ENCODE assay signal across 8 cellular contexts in genomic region chr17:50272246-50272645, GRCh38. TPM values are rescaled to one million over a fixed set of nuclear protein-coding genes. Genes with fewer than 3 reads are reported as not detected.
A peak's percentile ranks its signal among the peaks of the same experiment; 100 is the strongest.
DNase-seq lines count a peak whose midpoint lies in the region; ATAC-seq and TF ChIP-seq lines count a peak whose summit lies in the region.

No MANE protein-coding gene starts in this region.

- H3K27ac ChIP-seq in colonic mucosa, result peak overlapping the region; percentile 47

- no peaks in the 10 kb centered on the region for H3K27me3 ChIP-seq in colonic mucosa

- no peak overlapping the region for H3K27ac Mint-ChIP-seq in stimulated activated naive CD8-positive, alpha-beta T cell treated with anti-CD3 and anti-CD28 coated beads, Interleukin-15, Interleukin-2, amounts not matched to agents 100 ng/mL and 50 ng/mL, for 24 hours
- H3K27ac Mint-ChIP-seq in naive thymus-derived CD8-positive, alpha-beta T cell, result no peak overlapping the region
- no peak overlapping the region for H3K27ac Mint-ChIP-seq in activated CD8-positive, alpha-beta T cell treated with anti-CD3 and anti-CD28 coated beads for 36 hours

- H3K36me3 Mint-ChIP-seq in stimulated activated naive CD8-positive, alpha-beta T cell treated with anti-CD3 and anti-CD28 coated beads, Interleukin-15, Interleukin-2, amounts not matched to agents 100 ng/mL and 50 ng/mL, for 24 hours (ENCODE audit: low read depth), result no peaks in the 10 kb centered on the region
- no peaks in the 10 kb centered on the region for H3K36me3 Mint-ChIP-seq in naive thymus-derived CD8-positive, alpha-beta T cell
- no peaks in the 10 kb centered on the region for H3K36me3 Mint-ChIP-seq in activated CD8-positive, alpha-beta T cell treated with anti-CD3 and anti-CD28 coated beads for 36 hours (ENCODE audit: low read depth)

- H3K9me3 Mint-ChIP-seq in stimulated activated naive CD8-positive, alpha-beta T cell treated with anti-CD3 and anti-CD28 coated beads, Interleukin-15, Interleukin-2, amounts not matched to agents 100 ng/mL and 50 ng/mL, for 24 hours, result no peaks in the 10 kb centered on the region
- H3K9me3 Mint-ChIP-seq in naive thymus-derived CD8-positive, alpha-beta T cell, result no peaks in the 10 kb centered on the region
- no peaks in the 10 kb centered on the region for H3K9me3 Mint-ChIP-seq in activated CD8-positive, alpha-beta T cell treated with anti-CD3 and anti-CD28 coated beads for 36 hours

- H3K9me3 ChIP-seq in colonic mucosa, result no peaks in the 10 kb centered on the region

- POLR2A ChIA-PET in naive thymus-derived CD8-positive, alpha-beta T cell (lab: Charles Lee), result no interaction called here
- POLR2A ChIA-PET in activated CD8-positive, alpha-beta T cell treated with anti-CD3 and anti-CD28 coated beads for 36 hours (lab: Charles Lee), result interaction anchor here (0.6 to 0.7 kb wide), 2 partner anchors 37 to 107 kb away, joined by 3 read pairs; no protein-coding TSS in a partner anchor

- no peak for TF ChIP-seq CTCF in colonic mucosa (IDR thresholded peaks at IDR 0.05)
- TF ChIP-seq CTCF in activated CD8-positive, alpha-beta T cell treated with anti-CD3 and anti-CD28 coated beads for 36 hours (IDR thresholded peaks at IDR 0.05), result no peak

- H3K4me1 ChIP-seq in colonic mucosa, result peaks cover 3% of the 10 kb centered on the region

- H3K27me3 Mint-ChIP-seq in stimulated activated naive CD8-positive, alpha-beta T cell treated with anti-CD3 and anti-CD28 coated beads, Interleukin-15, Interleukin-2, amounts not matched to agents 100 ng/mL and 50 ng/mL, for 24 hours, result peaks cover 32% of the 10 kb centered on the region
- peaks cover 16 to 48% (median 32%) of the 10 kb centered on the region in 5 donors for H3K27me3 Mint-ChIP-seq in naive thymus-derived CD8-positive, alpha-beta T cell
- H3K27me3 Mint-ChIP-seq in activated CD8-positive, alpha-beta T cell treated with anti-CD3 and anti-CD28 coated beads for 36 hours, result peaks cover 22% of the 10 kb centered on the region

- H3K4me1 Mint-ChIP-seq in stimulated activated naive CD8-positive, alpha-beta T cell treated with anti-CD3 and anti-CD28 coated beads, Interleukin-15, Interleukin-2, amounts not matched to agents 100 ng/mL and 50 ng/mL, for 24 hours (ENCODE audit: low read depth), result peaks cover 7% of the 10 kb centered on the region
- H3K4me1 Mint-ChIP-seq in naive thymus-derived CD8-positive, alpha-beta T cell, result peaks cover 5 to 8% (median 7%) of the 10 kb centered on the region in 4 donors
- peaks cover 9% of the 10 kb centered on the region for H3K4me1 Mint-ChIP-seq in activated CD8-positive, alpha-beta T cell treated with anti-CD3 and anti-CD28 coated beads for 36 hours (ENCODE audit: low read depth)

- no peak for DNase-seq in stimulated activated naive CD8-positive, alpha-beta T cell treated with anti-CD3 and anti-CD28 coated beads, Interleukin-15, Interleukin-2, amounts not matched to agents 100 U/mL and 50 U/mL, for 24 hours
- DNase-seq in colonic mucosa (no peak), DMS153 treated with DMSO at 0.1 percent for 48 hours (lab: John Stamatoyannopoulos, UW; ENCODE audit: unreplicated experiment) (no peak), cortex of kidney (lab: John Stamatoyannopoulos, UW) (no peak), NCI-H526 (lab: John Stamatoyannopoulos, UW) (no peak)
- DNase-seq in naive thymus-derived CD8-positive, alpha-beta T cell, result no peak
- DNase-seq in activated CD8-positive, alpha-beta T cell treated with anti-CD3 and anti-CD28 coated beads for 36 hours, result no peak

- intact Hi-C loops in colonic mucosa (cut with DNase I), result loop anchor here (2.0 kb wide), 1 partner anchor 71 kb away; the partner anchor contains the start of gene COL1A1
- intact Hi-C loops in activated CD8-positive, alpha-beta T cell treated with anti-CD3 and anti-CD28 coated beads for 36 hours (cut with micrococcal nuclease), result no loop called here

- CTCF ChIA-PET in activated CD8-positive, alpha-beta T cell treated with anti-CD3 and anti-CD28 coated beads for 36 hours (lab: Charles Lee), result interaction anchor here (1.0 to 13.4 kb wide), 10 partner anchors 11 to 178 kb away, joined by 3 to 209 read pairs (median 7); partner anchors contain the start of gene COL1A1

- no peak overlapping the region for H3K4me3 ChIP-seq in colonic mucosa

- peak overlapping the region; percentile 59 for H3K4me3 Mint-ChIP-seq in stimulated activated naive CD8-positive, alpha-beta T cell treated with anti-CD3 and anti-CD28 coated beads, Interleukin-15, Interleukin-2, amounts not matched to agents 100 ng/mL and 50 ng/mL, for 24 hours
- H3K4me3 Mint-ChIP-seq in naive thymus-derived CD8-positive, alpha-beta T cell, result peak overlapping the region in 7 of 10 donors; percentile 55 to 94 (median 71)
- H3K4me3 Mint-ChIP-seq in activated CD8-positive, alpha-beta T cell treated with anti-CD3 and anti-CD28 coated beads for 36 hours, result no peak overlapping the region

- H3K9ac ChIP-seq in colonic mucosa (ENCODE audit: low read depth in 2 of 2, low read length in 2 of 2), result peak overlapping the region in 1 of 2 donors; percentile 74

- H3K36me3 ChIP-seq in colonic mucosa, result no peaks in the 10 kb centered on the region

- no peak for ATAC-seq in stimulated activated naive CD8-positive, alpha-beta T cell treated with anti-CD3 and anti-CD28 coated beads, Interleukin-15, Interleukin-2, amounts not matched to agents 100 U/mL and 50 U/mL, for 24 hours
- ATAC-seq in naive thymus-derived CD8-positive, alpha-beta T cell, result no peak
- no peak for ATAC-seq in activated CD8-positive, alpha-beta T cell treated with anti-CD3 and anti-CD28 coated beads for 36 hours

RNA-seq across cellular contexts. Expression of gene TMEM92, which starts 2.0 kb away (rescaled TPM):
- total RNA-seq in colonic mucosa, result 10 to 100 TPM; 11.1 to 18.5 TPM
- total RNA-seq in naive thymus-derived CD8-positive, alpha-beta T cell, result not detected
- polyA plus RNA-seq in naive thymus-derived CD8-positive, alpha-beta T cell, result not detected
- not detected for total RNA-seq in activated CD8-positive, alpha-beta T cell treated with anti-CD3 and anti-CD28 coated beads for 36 hours

Comparison
In these comparisons a context has a peak if more than half of its experiments do, and no peak if none do; other contexts are left out.
1. RNA of gene TMEM92, which starts 2.0 kb away (total RNA-seq): 11.1 to 18.5 TPM in colonic mucosa; not detected in activated CD8-positive, alpha-beta T cell treated with anti-CD3 and anti-CD28 coated beads for 36 hours and not detected in naive thymus-derived CD8-positive, alpha-beta T cell; every median in the first group is over 10 times any median in the second.